Comparison of ENCODE assay signal across 11 cellular contexts in genomic region chr14:105582639-105583038, GRCh38. TPM values are rescaled to one million over a fixed set of nuclear protein-coding genes. Genes with fewer than 3 reads are reported as not detected.
A peak's percentile ranks its signal among the peaks of the same experiment; 100 is the strongest.
DNase-seq lines count a peak whose midpoint lies in the region; ATAC-seq and TF ChIP-seq lines count a peak whose summit lies in the region.
"Had no signal": no experiment of that assay in that cellular context is flagged by ENCODE, and none has a peak within 500 bp of the region (broad histone marks: within the 10 kb centered on the region; RNA-seq: fewer than 3 reads in every experiment).

No MANE protein-coding gene starts in this region.

- RAD21 ChIA-PET in HCT116 (lab: Charles Lee; ENCODE audit: low non-redundant PET in 1 of 2, low total read pairs in 2 of 2, uncharacterized antibody in 2 of 2, unreplicated experiment in 2 of 2), result no interaction called here

- H3K4me3 Mint-ChIP-seq in GM23338, result no peak overlapping the region

- no peak for TF ChIP-seq POLR2A in HCT116 (IDR thresholded peaks at IDR 0.05; ENCODE audit: borderline replicate concordance, extremely low read depth, insufficient read depth, insufficient read length)

- H3K9ac ChIP-seq in HCT116 (ENCODE audit: low read length), result no peak overlapping the region

- H3K9me2 ChIP-seq in DOHH2 (replicated peaks; ENCODE audit: control insufficient read depth, low read length) (no peaks in the 10 kb centered on the region), HCT116 (ENCODE audit: insufficient read depth) (no peaks in the 10 kb centered on the region), GM23338 (ENCODE audit: insufficient read depth) (no peaks in the 10 kb centered on the region)

- peaks cover 22% of the 10 kb centered on the region for H3K27me3 Mint-ChIP-seq in GM23338 (ENCODE audit: insufficient read depth, low read depth, poor library complexity)

- intact Hi-C loops in HCT116 (cut with micrococcal nuclease), result loop anchor here (5.0 kb wide), 1 partner anchor 120 kb away; no protein-coding TSS in a partner anchor

- CTCF ChIA-PET in HCT116 (lab: Charles Lee), result no interaction called here

- peaks cover 35% of the 10 kb centered on the region for H3K36me3 Mint-ChIP-seq in GM23338 (ENCODE audit: low read depth)

- H3F3A ChIP-seq in DOHH2 (ENCODE audit: control insufficient read depth, insufficient read depth), result peaks cover 21% of the 10 kb centered on the region
- H3F3A ChIP-seq in GM23338 (replicated peaks; ENCODE audit: low read depth), result peaks cover 15% of the 10 kb centered on the region

- H3K9me3 ChIP-seq in DOHH2 (ENCODE audit: control insufficient read depth, insufficient read depth, low read length) (no peaks in the 10 kb centered on the region), HCT116 (ENCODE audit: control insufficient read depth in 1 of 2, insufficient read depth in 1 of 2, low read depth in 1 of 2, low read length in 2 of 2) (no peaks in the 10 kb centered on the region)
- H3K9me3 ChIP-seq: Caco-2 had no signal

- H3K4me3 ChIP-seq in DOHH2 (ENCODE audit: low read length), result peak overlapping the region; percentile 21
- H3K4me3 ChIP-seq in HCT116 (replicated peaks in 1 of 2; ENCODE audit: low read depth in 1 of 2, low read length in 2 of 2), result no peak overlapping the region
- no peak overlapping the region for H3K4me3 ChIP-seq in coronary artery
- no peak overlapping the region for H3K4me3 ChIP-seq in GM23338

- H4K20me1 ChIP-seq in DOHH2 (ENCODE audit: control insufficient read depth, insufficient read depth, low read depth, low read length) (no peaks in the 10 kb centered on the region), HCT116 (ENCODE audit: insufficient read depth) (no peaks in the 10 kb centered on the region), GM23338 (replicated peaks; ENCODE audit: insufficient read depth) (no peaks in the 10 kb centered on the region)

- H3K27me3 ChIP-seq in DOHH2 (ENCODE audit: control insufficient read depth, low read length) (no peaks in the 10 kb centered on the region), HCT116 (ENCODE audit: insufficient read depth, low read length) (no peaks in the 10 kb centered on the region), GM23338 (ENCODE audit: insufficient read depth) (no peaks in the 10 kb centered on the region)

- TF ChIP-seq CTCF in DOHH2 (IDR thresholded peaks at IDR 0.05; ENCODE audit: low read depth, low read length, poor library complexity, severe bottlenecking), result no peak
- no peak for TF ChIP-seq CTCF in HCT116 (IDR thresholded peaks at IDR 0.05 in 2 of 3, conservative IDR thresholded peaks at IDR 0.05 in 1 of 3; ENCODE audit: borderline replicate concordance in 1 of 3, insufficient read depth in 1 of 3, low read depth in 2 of 3, low read length in 2 of 3)
- no peak for TF ChIP-seq CTCF in coronary artery (IDR thresholded peaks at IDR 0.05)
- no peak for TF ChIP-seq CTCF in GM23338 (conservative IDR thresholded peaks at IDR 0.05; ENCODE audit: low read depth in 2 of 2)

- DNase-seq in HCT116 (ENCODE audit: low read depth, low spot score) (no peak), coronary artery (ENCODE audit: low spot score) (peak; percentile 84), mesenteric fat pad (ENCODE audit: low spot score) (peak; percentile 77), NCI-H2196 treated with DMSO at 0.1 percent for 48 hours (lab: John Stamatoyannopoulos, UW; ENCODE audit: unreplicated experiment) (no peak), NCI-H1694 (lab: John Stamatoyannopoulos, UW) (no peak), GM23338 (ENCODE audit: low spot score) (no peak)
- DNase-seq: cortex of kidney; stimulated activated CD4-positive, alpha-beta T cell treated with anti-CD3 and anti-CD28 coated beads, Interleukin-2, amount 100 ng/mL, for 48 hours had no signal

- TF ChIP-seq RAD21 in HCT116 (IDR thresholded peaks at IDR 0.05; ENCODE audit: low read depth), result no peak

- peaks cover 17% of the 10 kb centered on the region for H3K79me2 ChIP-seq in DOHH2 (ENCODE audit: control insufficient read depth, low read length)
- no peaks in the 10 kb centered on the region for H3K79me2 ChIP-seq in HCT116 (ENCODE audit: insufficient read depth, low read length)
- H3K79me2 ChIP-seq in GM23338 (replicated peaks; ENCODE audit: insufficient read depth), result no peaks in the 10 kb centered on the region

- POLR2A ChIA-PET in HCT116 (lab: Charles Lee), result no interaction called here

- no peak overlapping the region for H3K27ac Mint-ChIP-seq in GM23338

- peak overlapping the region; percentile 86 for H3K27ac ChIP-seq in DOHH2 (ENCODE audit: low read depth, low read length)
- no peak overlapping the region; the same call in 1 of the 2 replicates for H3K27ac ChIP-seq in HCT116 (ENCODE audit: low read depth, low read length)
- no peak overlapping the region for H3K27ac ChIP-seq in coronary artery
- H3K27ac ChIP-seq in GM23338 (ENCODE audit: low read depth), result no peak overlapping the region

- H3K4me1 ChIP-seq in DOHH2 (ENCODE audit: control insufficient read depth, low read length) (peaks cover 75% of the 10 kb centered on the region), HCT116 (ENCODE audit: control insufficient read depth in 1 of 2, insufficient read depth in 2 of 2, low read length in 2 of 2) (no peaks in the 10 kb centered on the region), GM23338 (ENCODE audit: insufficient read depth) (no peaks in the 10 kb centered on the region)
- H3K4me1 ChIP-seq: Caco-2 had no signal

- H3K36me3 ChIP-seq in DOHH2 (ENCODE audit: control insufficient read depth, low read length) (peaks cover 8% of the 10 kb centered on the region), HCT116 (ENCODE audit: control insufficient read depth in 1 of 2, insufficient read depth in 2 of 2, low read length in 2 of 2) (no peaks in the 10 kb centered on the region), GM23338 (ENCODE audit: insufficient read depth) (peaks cover 4% of the 10 kb centered on the region; the same call in 1 of the 2 replicates)

- H3K4me2 ChIP-seq in DOHH2 (ENCODE audit: low read length) (peak overlapping the region; percentile 47), HCT116 (ENCODE audit: low read length) (no peak overlapping the region), GM23338 (no peak overlapping the region)

- peak; percentile 30; the same call in 1 of the 2 replicates for ATAC-seq in HCT116
- no peak for ATAC-seq in GM18520 (IDR thresholded peaks at IDR 0.05; ENCODE audit: unreplicated experiment)
- no peak for ATAC-seq in GM23338

- H3K9me3 Mint-ChIP-seq in GM23338, result peaks cover 69% of the 10 kb centered on the region

- H2AFZ ChIP-seq in HCT116 (ENCODE audit: low read depth, low read length, poor library complexity, severe bottlenecking) (no peak overlapping the region), GM23338 (no peak overlapping the region)

- H3K4me1 Mint-ChIP-seq in GM23338, result no peaks in the 10 kb centered on the region; the same call in 2 of the 3 replicates

- no TSS peak for BruUV-seq in HCT116 (replicated peaks; lab: Mats Ljungman, UMichigan)

TF ChIP-seq in HCT116, 20 proteins besides CTCF, POLR2A, EP300 and RAD21:
- TF ChIP-seq CEBPB (IDR thresholded peaks at IDR 0.05; ENCODE audit: low read depth), result no peak
- no peak for TF ChIP-seq MAX (IDR thresholded peaks at IDR 0.05)

TF ChIP-seq in GM23338, 12 proteins besides CTCF, POLR2A, EP300 and RAD21 (continues in another document):
- no peak for TF ChIP-seq STAT1 (IDR thresholded peaks at IDR 0.05; ENCODE audit: unreplicated experiment)
- no peak for TF ChIP-seq NANOG (IDR thresholded peaks at IDR 0.05; ENCODE audit: borderline replicate concordance)
- TF ChIP-seq ETS1 (IDR thresholded peaks at IDR 0.05), result no peak
- TF ChIP-seq REST (IDR thresholded peaks at IDR 0.05; ENCODE audit: unreplicated experiment), result no peak

RNA-seq across cellular contexts. Expression of gene TMEM121, which starts 56.3 kb away (rescaled TPM):
- total RNA-seq in HCT116 (2021; ENCODE audit: unreplicated experiment) (5.5 TPM), mesenteric fat pad (2.1 TPM)
- polyA plus RNA-seq in HCT116 (2012), result 3.4 and 4.6 TPM in 2 replicates
- 0.93 and 1.3 TPM in 2 replicates for total RNA-seq in GM23338 (2014; rRNA removed; shearing (Covaris generic))
- polyA plus RNA-seq in GM23338 (2016; fragmentation: Nextera tagmentation; extraction: Ambion mirVana), result 0.13 and 0.42 TPM in 2 replicates
- total RNA-seq: Caco-2 had no signal

Comparison
In these comparisons a context has a peak if more than half of its experiments do, and no peak if none do; other contexts are left out.
1. DNase-seq: peak in coronary artery (single experiment) and mesenteric fat pad (single experiment); none in HCT116 (single experiment), NCI-H2196 treated with DMSO at 0.1 percent for 48 hours (single experiment), NCI-H1694 (single experiment) and GM23338 (single experiment).